8 cellular contexts compared by ENCODE assay signal in the genomic region with DNA sequence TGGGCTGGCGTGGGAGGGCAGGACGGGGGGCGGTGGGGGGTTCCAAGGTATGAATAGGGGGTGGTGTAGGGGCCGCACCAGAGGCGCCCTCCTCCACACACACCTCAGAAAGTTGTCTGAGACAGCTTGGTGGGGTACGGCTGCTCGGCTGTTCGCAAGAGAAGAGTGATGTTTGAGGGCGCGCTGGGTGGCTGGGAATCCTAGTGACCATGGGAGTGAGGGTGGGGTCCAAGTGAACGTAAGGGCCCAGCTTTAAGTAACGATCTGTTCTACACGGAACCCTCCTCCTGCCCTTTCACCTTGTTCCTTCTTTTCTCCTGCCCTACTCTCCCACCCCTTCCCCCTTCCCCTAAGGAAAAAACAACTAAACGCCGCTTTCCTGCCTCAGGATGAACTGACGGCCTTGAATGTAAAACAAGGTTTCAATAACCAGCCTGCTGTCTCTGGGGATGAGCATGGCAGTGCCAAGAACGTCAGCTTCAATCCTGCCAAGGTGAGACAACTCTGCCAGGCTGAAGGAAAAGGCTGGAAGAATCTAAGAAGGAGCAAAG. TPM values are rescaled to one million over a fixed set of nuclear protein-coding genes. Genes with fewer than 3 reads are reported as not detected.
A peak's percentile ranks its signal among the peaks of the same experiment; 100 is the strongest.
DNase-seq lines count a peak whose midpoint lies in the region; ATAC-seq and TF ChIP-seq lines count a peak whose summit lies in the region.

No MANE protein-coding gene starts in this region.

- no peak overlapping the region for H2BK12ac ChIP-seq in neuronal stem cell (ENCODE audit: low read length)

- peak overlapping the region; percentile 93 for H2AFZ ChIP-seq in neuronal stem cell (ENCODE audit: low read length)

- H2AK5ac ChIP-seq in neuronal stem cell (ENCODE audit: low read depth, low read length) = no peak overlapping the region

- H4K91ac ChIP-seq in neuronal stem cell (ENCODE audit: low read depth, low read length, poor library complexity) = no peak overlapping the region

- peak overlapping the region; percentile 46 for H3K4me2 ChIP-seq in neuronal stem cell (ENCODE audit: insufficient read depth, low read length, poor library complexity, severe bottlenecking)

- 1 to 26% methylated on average over 16 of the region's 17 CpGs for WGBS in esophagus, 2 donors
- no CpG with 5 or more reads among the region's 17 CpGs for WGBS in neuronal stem cell (ENCODE audit: extremely low coverage in 2 of 2, insufficient read length in 2 of 2, insufficient replicate concordance in 1 of 2), 2 donors

- H3K36me3 ChIP-seq in Peyer's patch (peaks cover 0 to 32% (median 0%) of the 10 kb centered on the region in 3 donors), esophagus (ENCODE audit: control insufficient read depth in 2 of 2, insufficient read depth in 2 of 2, low read length in 1 of 2) (peaks cover 2 to 7% of the 10 kb centered on the region in 2 donors), neuronal stem cell (replicated peaks in 1 of 2; ENCODE audit: control insufficient read depth in 2 of 2, insufficient read depth in 2 of 2, low read length in 2 of 2) (peaks cover 28 to 44% of the 10 kb centered on the region in 2 donors)

- H3K27me3 ChIP-seq in Peyer's patch (no peaks in the 10 kb centered on the region), esophagus (ENCODE audit: control insufficient read depth in 1 of 2, insufficient read depth in 2 of 2, low read length in 2 of 2) (no peaks in the 10 kb centered on the region), neuronal stem cell (ENCODE audit: control insufficient read depth in 3 of 3, insufficient read depth in 3 of 3, low read depth in 1 of 3, low read length in 3 of 3) (no peaks in the 10 kb centered on the region)

- no peak overlapping the region for H3K23ac ChIP-seq in neuronal stem cell (ENCODE audit: low read depth, low read length, poor library complexity)

- ATAC-seq in GM19438 (IDR thresholded peaks at IDR 0.05; ENCODE audit: low read depth, unreplicated experiment) (peak; percentile 25), HG03521 (IDR thresholded peaks at IDR 0.05; ENCODE audit: unreplicated experiment) (no peak)

- H2BK15ac ChIP-seq in neuronal stem cell (ENCODE audit: low read length) = no peak overlapping the region

- no peak for TF ChIP-seq CTCF in Peyer's patch (IDR thresholded peaks at IDR 0.05)

- H3K9ac ChIP-seq in neuronal stem cell (ENCODE audit: low read depth, low read length, poor library complexity) = peak overlapping the region; percentile 81

- no peak overlapping the region for H2BK120ac ChIP-seq in neuronal stem cell (ENCODE audit: low read depth, low read length)

- no peak for DNase-seq in Peyer's patch
- no peak for DNase-seq in neuronal stem cell (ENCODE audit: low spot score)
- no peak for DNase-seq in kidney glomerular epithelial cell (lab: John Stamatoyannopoulos, UW)
- DNase-seq in putamen (ENCODE audit: low spot score) = no peak
- no peak for DNase-seq in NCI-H128 (lab: John Stamatoyannopoulos, UW; ENCODE audit: unreplicated experiment)

- no peak overlapping the region for H2BK5ac ChIP-seq in neuronal stem cell (ENCODE audit: low read length)

- H4K8ac ChIP-seq in neuronal stem cell (ENCODE audit: low read depth, low read length) = no peak overlapping the region

- H3K4me1 ChIP-seq in Peyer's patch (peaks cover 0 to 11% (median 0%) of the 10 kb centered on the region in 4 donors), esophagus (ENCODE audit: control insufficient read depth in 2 of 2, insufficient read depth in 2 of 2, low read length in 1 of 2) (no peaks in the 10 kb centered on the region), neuronal stem cell (ENCODE audit: control insufficient read depth in 2 of 2, insufficient read depth in 1 of 2, low read depth in 1 of 2, low read length in 2 of 2) (peaks cover 3 to 5% of the 10 kb centered on the region in 2 donors)

- H3K9me3 ChIP-seq in Peyer's patch = no peaks in the 10 kb centered on the region
- H3K9me3 ChIP-seq in esophagus (ENCODE audit: control insufficient read depth in 2 of 2, insufficient read depth in 1 of 2, low read depth in 1 of 2, low read length in 1 of 2) = no peaks in the 10 kb centered on the region
- no peaks in the 10 kb centered on the region for H3K9me3 ChIP-seq in neuronal stem cell (replicated peaks in 1 of 2; ENCODE audit: control insufficient read depth in 2 of 2, insufficient read depth in 1 of 2, low read depth in 1 of 2, low read length in 2 of 2)

- H3K18ac ChIP-seq in neuronal stem cell (ENCODE audit: low read length) = no peak overlapping the region

- no peak overlapping the region for H3K4ac ChIP-seq in neuronal stem cell (ENCODE audit: low read length)

- peaks cover 2% of the 10 kb centered on the region for H3K79me1 ChIP-seq in neuronal stem cell (ENCODE audit: low read depth, low read length)

- TF ChIP-seq POLR2A in Peyer's patch (IDR thresholded peaks at IDR 0.05) = no peak

- no peak overlapping the region for H3K14ac ChIP-seq in neuronal stem cell (ENCODE audit: low read length)

- H3K4me3 ChIP-seq in Peyer's patch (peak overlapping the region; percentile 58 to 78 (median 66)), esophagus (ENCODE audit: low read depth in 1 of 2, low read length in 2 of 2) (peak overlapping the region; percentile 71 to 72), neuronal stem cell (ENCODE audit: low read length in 2 of 2) (peak overlapping the region; percentile 64 to 87)

- peak overlapping the region; percentile 82 to 88 (median 84) for H3K27ac ChIP-seq in Peyer's patch
- H3K27ac ChIP-seq in esophagus (ENCODE audit: low read depth in 2 of 2, low read length in 1 of 2) = peak overlapping the region; percentile 62 to 70
- no peak overlapping the region for H3K27ac ChIP-seq in neuronal stem cell (replicated peaks; ENCODE audit: low read length)

RNA-seq across cellular contexts. Expression of a gene that starts 0.7 kb away (rescaled TPM):
- total RNA-seq in Peyer's patch = 10 to 100 TPM; 38.5 to 87.0 (median 67.5) TPM
- 10 to 100 TPM in 1 of 2 donors, 1 to 10 TPM in 1; 9.5 to 14.0 TPM for polyA plus RNA-seq in esophagus
- 16.3 TPM for polyA plus RNA-seq in neuronal stem cell (2013, experiment 1 of 2)
- polyA plus RNA-seq in neuronal stem cell (2013, experiment 2 of 2) = 16.2 TPM

RNA-seq across cellular contexts. Expression of a gene that starts 7.7 kb away (rescaled TPM):
- 100 to 1,000 TPM in 1 of 4 donors, 10 to 100 TPM in 3; 18.2 to 222 (median 62.2) TPM for total RNA-seq in Peyer's patch
- polyA plus RNA-seq in esophagus = 10 to 100 TPM in 1 of 2 donors, 1 to 10 TPM in 1; 9.2 to 23.1 TPM
- 0.10 TPM for polyA plus RNA-seq in neuronal stem cell (2013, experiment 1 of 2)
- not detected for polyA plus RNA-seq in neuronal stem cell (2013, experiment 2 of 2)

RNA-seq across cellular contexts. Expression of a gene that starts 12.5 kb away (rescaled TPM):
- total RNA-seq in Peyer's patch = not detected
- 1 to 10 TPM in 1 of 2 donors, under 1 TPM in 1; 0.34 to 3.9 TPM for polyA plus RNA-seq in esophagus
- not detected for polyA plus RNA-seq in neuronal stem cell (2013, experiment 1 of 2)
- polyA plus RNA-seq in neuronal stem cell (2013, experiment 2 of 2) = 0.15 TPM

RNA-seq across cellular contexts. Expression of a gene that starts 23.4 kb away (rescaled TPM):
- total RNA-seq in Peyer's patch = 10 to 100 TPM; 14.0 to 39.8 (median 28.4) TPM
- 10 to 100 TPM in 1 of 2 donors, 1 to 10 TPM in 1; 8.4 to 13.0 TPM for polyA plus RNA-seq in esophagus
- 8.5 TPM for polyA plus RNA-seq in neuronal stem cell (2013, experiment 1 of 2)
- 7.9 TPM for polyA plus RNA-seq in neuronal stem cell (2013, experiment 2 of 2)

RNA-seq across cellular contexts. Expression of a gene that starts 25.6 kb away (rescaled TPM):
- 1 to 10 TPM in 2 of 4 donors, not detected in 2; 1.1 to 1.6 TPM for total RNA-seq in Peyer's patch
- under 1 TPM; 0.19 to 0.22 TPM for polyA plus RNA-seq in esophagus
- polyA plus RNA-seq in neuronal stem cell (2013, experiment 1 of 2) = 28.0 TPM
- polyA plus RNA-seq in neuronal stem cell (2013, experiment 2 of 2) = 27.1 TPM
